22 cellular contexts compared by ENCODE assay signal in the genomic region with DNA sequence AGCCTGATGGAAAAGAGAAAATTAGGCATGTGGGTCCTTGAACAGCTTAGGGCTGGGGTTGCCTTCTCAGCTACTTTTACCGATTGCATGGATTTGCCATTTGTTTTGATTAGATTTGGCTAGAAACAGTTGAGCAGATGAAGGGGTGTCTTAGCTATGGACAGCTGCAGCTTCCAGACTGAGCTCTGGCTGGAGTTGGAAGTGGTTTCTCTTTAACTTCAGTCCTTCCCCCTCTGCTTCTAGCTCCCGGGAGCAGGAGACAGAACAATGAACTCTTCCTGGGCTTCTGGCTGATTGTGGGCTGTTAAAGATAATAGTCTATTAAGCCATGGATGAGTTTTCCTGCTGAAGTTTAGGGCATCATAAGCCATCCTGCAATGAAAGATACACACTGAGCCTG.
"Had no signal": no experiment of that assay in that cellular context is flagged by ENCODE, and none has a peak within 500 bp of the region (broad histone marks: within the 10 kb centered on the region; RNA-seq: fewer than 3 reads in every experiment).

No MANE protein-coding gene starts in this region.

- DNase-seq: activated CD4-positive, alpha-beta T cell treated with anti-CD3 and anti-CD28 coated beads for 48 hours; activated CD4-positive, alpha-beta T cell treated with anti-CD3 and anti-CD28 coated beads, Interleukin-2, amount 50 U/mL, for 48 hours; activated CD8-positive, alpha-beta memory T cell treated with anti-CD3 and anti-CD28 coated beads, Interleukin-2, amount 50 U/mL, for 4 hours; activated gamma-delta T cell treated with Interleukin-2 at 50 U/mL for 16 hours; activated naive CD4-positive, alpha-beta T cell treated with anti-CD3 and anti-CD28 coated beads, Interleukin-2, amount 50 U/mL, for 16 hours; activated T-cell treated with anti-CD3 and anti-CD28 coated beads, Interleukin-2, amount 50 U/mL, for 1 hour; amygdala; caudate nucleus; foreskin melanocyte; heart right ventricle; kidney glomerular epithelial cell; left lung; lower lobe of right lung; mesenchymal stem cell; naive B cell; nephron progenitor cell; right lobe of liver; stimulated activated CD4-positive, alpha-beta T cell treated with anti-CD3 and anti-CD28 coated beads, Interleukin-4, amount 100 ng/mL, for 24 hours; T-helper 9 cell had no signal

- FAIRE-seq: TTC549 had no signal

- H3K4me3 ChIP-seq: heart right ventricle, left lung, lower lobe of right lung, right lobe of liver, skin epidermis, thoracic aorta had no signal
